19 cellular contexts compared by ENCODE assay signal in genomic region chr18:33154049-33154448, GRCh38.
DNase-seq lines count a peak whose midpoint lies in the region; ATAC-seq, FAIRE-seq and TF ChIP-seq lines count a peak whose summit lies in the region.
"Had no signal": no experiment of that assay in that cellular context is flagged by ENCODE, and none has a peak within 500 bp of the region (broad histone marks: within the 10 kb centered on the region; RNA-seq: fewer than 3 reads in every experiment).

No MANE protein-coding gene starts in this region.

- BruUV-seq in HepG2 (replicated peaks; lab: Mats Ljungman, UMichigan), result no TSS peak

- H3K27ac ChIP-seq in HepG2 (ENCODE audit: extremely low read length, insufficient read depth, low read length) (no peak overlapping the region), right lobe of liver (no peak overlapping the region), H1 (ENCODE audit: low read depth, low read length) (no peak overlapping the region)
- H3K27ac ChIP-seq: 22Rv1, BLaER1 had no signal

- DNase-seq in HepG2 (ENCODE audit: low spot score), result no peak
- DNase-seq in right lobe of liver, result no peak
- DNase-seq in OCI-M1 (lab: John Stamatoyannopoulos, UW), result peak; percentile 42
- no peak for DNase-seq in H1 (ENCODE audit: low read depth in 1 of 2, low spot score in 2 of 2)
- no peak for DNase-seq in NCI-H524 treated with DMSO at 0.1 percent for 48 hours (lab: John Stamatoyannopoulos, UW)
- DNase-seq: ACHN; BE2C; C1 segment of cervical spinal cord; CD4-positive, alpha-beta memory T cell; CD4-positive, CD25-positive, alpha-beta regulatory T cell; CD8-positive, alpha-beta memory T cell; COR-L47; DMS79 treated with DMSO at 0.1 percent for 48 hours; GF-D8 had no signal

- H3K18ac ChIP-seq in H1 (ENCODE audit: extremely low read depth, low read length), result no peak overlapping the region

- FAIRE-seq in HepG2 (lab: Jason Lieb, UNC) (no peak), H1 (lab: Jason Lieb, UNC) (no peak)
- FAIRE-seq: GM12891, GM19239 had no signal

- H3K14ac ChIP-seq in H1 (ENCODE audit: insufficient read length), result no peak overlapping the region

- ATAC-seq in HepG2 (no peak), right lobe of liver (no peak), HG03460 (IDR thresholded peaks at IDR 0.05; ENCODE audit: unreplicated experiment) (no peak)

- 2% methylated on average over 2 of the region's 2 CpGs for WGBS in HepG2 (ENCODE audit: low lambda C conversion rate)
- WGBS in right lobe of liver (ENCODE audit: insufficient coverage, low coverage, low lambda C conversion rate, missing lambda C conversion rate), result 33% methylated on average over 2 of the region's 2 CpGs
- WGBS in H1 (ENCODE audit: extremely low coverage in 1 of 2, insufficient coverage in 1 of 2, insufficient read length in 1 of 2, insufficient replicate concordance in 2 of 2, low coverage in 1 of 2, low lambda C conversion rate in 2 of 2, missing lambda C conversion rate in 1 of 2), 2 experiments, result 91% methylated on average over 2 of the region's 2 CpGs; no CpG with 5 or more reads in 1 of the 2 experiments

- H3K9ac ChIP-seq in HepG2 (ENCODE audit: insufficient read depth, low read depth, low read length) (no peak overlapping the region), H1 (replicated peaks in 1 of 4; ENCODE audit: extremely low read depth in 1 of 4, low read depth in 3 of 4, low read length in 3 of 4) (no peak overlapping the region)
- H3K9ac ChIP-seq: BLaER1 had no signal

- H4K20me1 ChIP-seq in HepG2 (ENCODE audit: insufficient read depth, low read length), result no peaks in the 10 kb centered on the region
- no peaks in the 10 kb centered on the region for H4K20me1 ChIP-seq in H1 (replicated peaks in 1 of 2; ENCODE audit: control insufficient read depth in 1 of 2, insufficient read depth in 2 of 2, low read length in 2 of 2)
- H4K20me1 ChIP-seq: BLaER1 had no signal

- H2BK20ac ChIP-seq in H1 (ENCODE audit: low read length), result no peak overlapping the region

- no peak overlapping the region for H3K23ac ChIP-seq in H1 (ENCODE audit: insufficient read length)

- H2BK12ac ChIP-seq in H1 (ENCODE audit: low read depth, low read length), result no peak overlapping the region

- TF ChIP-seq RAD21 in HepG2 (CRISPR knock-in tag; IDR thresholded peaks at IDR 0.05), result no peak
- no peak for TF ChIP-seq RAD21 in H1 (IDR thresholded peaks at IDR 0.05 in 1 of 2, conservative IDR thresholded peaks at IDR 0.05 in 1 of 2; ENCODE audit: low read depth in 2 of 2, low read length in 2 of 2)

- POLR2A ChIA-PET in HepG2 (lab: Yijun Ruan, JAX), result no interaction called here
- POLR2A ChIA-PET in H1 (lab: Charles Lee; ENCODE audit: partially characterized antibody), result no interaction called here

- intact Hi-C loops in HepG2 (cut with micrococcal nuclease; ENCODE audit: unreplicated experiment), result no loop called here
- intact Hi-C loops in right lobe of liver (cut with DNase I), result no loop called here

- H3K23me2 ChIP-seq in H1 (ENCODE audit: low read depth, low read length), result no peaks in the 10 kb centered on the region

- H2AK5ac ChIP-seq in H1 (ENCODE audit: low read depth, low read length), result no peak overlapping the region

- no peak overlapping the region for H2BK5ac ChIP-seq in H1 (ENCODE audit: low read depth, low read length)

- no peak overlapping the region for H3K4me2 ChIP-seq in HepG2 (ENCODE audit: low read depth, low read length)
- no peak overlapping the region for H3K4me2 ChIP-seq in H1 (ENCODE audit: insufficient read depth in 1 of 2, low read depth in 2 of 2, low read length in 2 of 2)
- H3K4me2 ChIP-seq: BLaER1 had no signal

- no peaks in the 10 kb centered on the region for H3K27me3 ChIP-seq in HepG2 (ENCODE audit: control insufficient read depth in 1 of 2, insufficient read depth in 2 of 2, low read length in 2 of 2)
- no peaks in the 10 kb centered on the region for H3K27me3 ChIP-seq in right lobe of liver
- no peaks in the 10 kb centered on the region for H3K27me3 ChIP-seq in H1 (replicated peaks in 1 of 4; ENCODE audit: control insufficient read depth in 3 of 4, extremely low read depth in 1 of 4, insufficient read depth in 3 of 4, low read length in 3 of 4)
- H3K27me3 ChIP-seq: BE2C, BLaER1 had no signal

- H3K4ac ChIP-seq in H1 (replicated peaks; ENCODE audit: insufficient read length, low read depth, low read length), result no peak overlapping the region

- H4K5ac ChIP-seq in H1 (ENCODE audit: insufficient read length, low read depth, low read length), result no peak overlapping the region

- no peak for TF ChIP-seq CTCF in HepG2 (CRISPR knock-in tag; IDR thresholded peaks at IDR 0.05)
- no peak for TF ChIP-seq CTCF in right lobe of liver (IDR thresholded peaks at IDR 0.05)
- no peak for TF ChIP-seq CTCF in H1 (IDR thresholded peaks at IDR 0.05; ENCODE audit: control extremely low read depth in 1 of 3, insufficient read depth in 1 of 3, low read depth in 1 of 3, low read length in 3 of 3)

- H3K4me3 ChIP-seq in HepG2 (replicated peaks in 1 of 3; ENCODE audit: insufficient read depth in 1 of 3, low read depth in 2 of 3, low read length in 3 of 3) (no peak overlapping the region), right lobe of liver (no peak overlapping the region), H1 (ENCODE audit: extremely low read depth in 1 of 4, insufficient read depth in 2 of 4, low read depth in 3 of 4, low read length in 4 of 4) (no peak overlapping the region)
- H3K4me3 ChIP-seq: BLaER1 had no signal

- no peak overlapping the region for H3K56ac ChIP-seq in H1 (replicated peaks; ENCODE audit: insufficient read length, low read depth, low read length)

- H3K79me1 ChIP-seq in H1 (ENCODE audit: low read depth, low read length), result no peaks in the 10 kb centered on the region

- H2BK15ac ChIP-seq in H1 (ENCODE audit: low read length), result no peak overlapping the region

- TF ChIP-seq POLR2A in HepG2 (IDR thresholded peaks at IDR 0.05; ENCODE audit: insufficient read depth in 1 of 2, low read depth in 2 of 2, low read length in 2 of 2), result no peak
- TF ChIP-seq POLR2A in right lobe of liver (IDR thresholded peaks at IDR 0.05), result no peak
- no peak for TF ChIP-seq POLR2A in H1 (IDR thresholded peaks at IDR 0.05; ENCODE audit: control extremely low read depth in 1 of 2, low read depth in 2 of 2, low read length in 2 of 2)

- no peaks in the 10 kb centered on the region for H3K36me3 ChIP-seq in HepG2 (replicated peaks in 1 of 2; ENCODE audit: control insufficient read depth in 1 of 2, insufficient read depth in 2 of 2, low read length in 2 of 2)
- no peaks in the 10 kb centered on the region for H3K36me3 ChIP-seq in right lobe of liver
- no peaks in the 10 kb centered on the region for H3K36me3 ChIP-seq in H1 (ENCODE audit: control insufficient read depth in 2 of 4, insufficient read depth in 4 of 4, low read length in 3 of 4)
- H3K36me3 ChIP-seq: BE2C, BLaER1 had no signal

- H3K9me3 ChIP-seq in HepG2 (ENCODE audit: low read length) (no peaks in the 10 kb centered on the region), right lobe of liver (no peaks in the 10 kb centered on the region), H1 (ENCODE audit: insufficient read depth in 2 of 2, low read depth in 1 of 2, low read length in 1 of 2) (no peaks in the 10 kb centered on the region)
- H3K9me3 ChIP-seq: BE2C, BLaER1 had no signal

- no peaks in the 10 kb centered on the region for H3K4me1 ChIP-seq in HepG2 (ENCODE audit: insufficient read depth, low read length)
- H3K4me1 ChIP-seq in right lobe of liver, result no peaks in the 10 kb centered on the region
- H3K4me1 ChIP-seq in H1 (replicated peaks in 1 of 4; ENCODE audit: control insufficient read depth in 3 of 4, insufficient read depth in 4 of 4, low read length in 3 of 4), result no peaks in the 10 kb centered on the region
- H3K4me1 ChIP-seq: BE2C, BLaER1 had no signal

- in situ Hi-C loops in HepG2 (cut with HindIII; ENCODE audit: extremely low pct_ligation_motif_present, low pct_unique_long_range_greater_than_20kb), result no loop called here

- CTCF ChIA-PET in HepG2 (lab: Yijun Ruan, JAX; ENCODE audit: low intra/inter-chr PET ratio, low total read pairs), result no interaction called here
- CTCF ChIA-PET in H1 (lab: Charles Lee; ENCODE audit: partially characterized antibody), result no interaction called here

- H2AFZ ChIP-seq in HepG2 (ENCODE audit: low read length), result no peak overlapping the region
- no peak overlapping the region for H2AFZ ChIP-seq in H1 (ENCODE audit: low read length)

- H3K79me2 ChIP-seq in HepG2 (ENCODE audit: insufficient read depth, low read length) (no peaks in the 10 kb centered on the region), H1 (ENCODE audit: control insufficient read depth in 1 of 2, insufficient read depth in 2 of 2, low read length in 2 of 2) (no peaks in the 10 kb centered on the region)

- no peak overlapping the region for H2BK120ac ChIP-seq in H1 (replicated peaks; ENCODE audit: low read depth, low read length)

- TF ChIP-seq EP300 in HepG2 (IDR thresholded peaks at IDR 0.05; ENCODE audit: low read depth in 2 of 2, low read length in 2 of 2), result no peak
- no peak for TF ChIP-seq EP300 in HepG2 (CRISPR knock-in tag; IDR thresholded peaks at IDR 0.05; ENCODE audit: borderline replicate concordance)
- no peak for TF ChIP-seq EP300 in H1 (IDR thresholded peaks at IDR 0.05; ENCODE audit: borderline replicate concordance in 1 of 2, low read depth in 2 of 2, low read length in 2 of 2)

- H4K91ac ChIP-seq in H1 (replicated peaks; ENCODE audit: insufficient read length, low read length), result no peak overlapping the region

- H4K8ac ChIP-seq in H1 (ENCODE audit: extremely low read depth, insufficient read depth, low read length), result no peak overlapping the region

TF ChIP-seq in HepG2, 621 proteins besides CTCF, POLR2A, EP300 and RAD21 (continues in another document):
- TF ChIP-seq ZNF264 (CRISPR knock-in tag; IDR thresholded peaks at IDR 0.05), result no peak
- no peak for TF ChIP-seq HMGA1 (CRISPR knock-in tag; conservative IDR thresholded peaks at IDR 0.05)
- peak; percentile 68 to 89 for TF ChIP-seq MAFK (conservative IDR thresholded peaks at IDR 0.05 in 1 of 2, IDR thresholded peaks at IDR 0.05 in 1 of 2; ENCODE audit: low read length in 2 of 2)
- TF ChIP-seq MAFF (IDR thresholded peaks at IDR 0.05; ENCODE audit: low read depth, low read length), result peak; percentile 84

TF ChIP-seq in H1, 55 proteins besides CTCF, POLR2A, EP300 and RAD21:
- TF ChIP-seq MAFK (IDR thresholded peaks at IDR 0.05; ENCODE audit: low read depth, low read length) (peak; percentile 66), JUND (IDR thresholded peaks at IDR 0.05; ENCODE audit: low read length) (no peak), SP2 (IDR thresholded peaks at IDR 0.05; ENCODE audit: low read length) (no peak)
TF ChIP-seq in H1: peak in this region for 1.

Comparison
In these comparisons a context has a peak if more than half of its experiments do, and no peak if none do; other contexts are left out.
1. Of the 41 proteins assayed by ChIP-seq in both HepG2 and H1: peak only in HepG2: none; only in H1: none; in both: MAFK; in neither: 40.